Comparison of ENCODE assay signal across 25 cellular contexts in the genomic region with DNA sequence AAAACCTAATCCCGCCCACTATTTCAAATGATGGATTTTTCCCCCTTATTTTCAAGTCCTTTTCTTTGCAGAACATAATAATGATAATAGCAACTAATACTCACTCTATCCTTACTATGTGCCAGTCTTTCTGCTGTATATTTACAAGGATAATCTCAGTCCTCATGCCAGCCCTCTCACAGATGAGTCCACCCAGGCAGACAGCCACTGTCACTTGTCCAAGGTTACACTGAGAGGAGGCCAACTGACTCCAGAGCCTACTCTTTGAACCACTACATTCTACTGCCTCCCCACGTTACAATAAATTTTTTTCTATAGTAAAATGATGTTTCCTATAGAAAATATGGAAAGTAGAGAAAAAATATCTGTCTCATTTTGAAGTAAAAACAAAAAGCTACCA. TPM values are rescaled to one million over a fixed set of nuclear protein-coding genes. Genes with fewer than 3 reads are reported as not detected.
DNase-seq lines count a peak whose midpoint lies in the region; ATAC-seq and TF ChIP-seq lines count a peak whose summit lies in the region.
"Had no signal": no experiment of that assay in that cellular context is flagged by ENCODE, and none has a peak within 500 bp of the region (broad histone marks: within the 10 kb centered on the region; RNA-seq: fewer than 3 reads in every experiment).

No MANE protein-coding gene starts in this region.

- ATAC-seq in left ventricle myocardium superior: peak; percentile 73
- ATAC-seq in Right ventricle myocardium inferior: no peak
- peak; percentile 74 for ATAC-seq in left lobe of liver
- ATAC-seq: CD8-positive, alpha-beta T cell; GM23338 had no signal

- WGBS in adrenal gland, 4 donors: 70 to 78% (median 71%) methylated on average over 2 of the region's 2 CpGs
- 67% methylated on average over 2 of the region's 2 CpGs for WGBS in thymus

- no peak for TF ChIP-seq POLR2A in adrenal gland (IDR thresholded peaks at IDR 0.05)

- H3K4me3 ChIP-seq in adrenal gland: no peak overlapping the region
- no peak overlapping the region for H3K4me3 ChIP-seq in thymus (ENCODE audit: low read length)
- H3K4me3 ChIP-seq: BLaER1 treated with 17β-estradiol and CSF1 and Interleukin-3, amounts not matched to agents 10 nM and 100 nM; GM23338 had no signal

- H3K36me3 ChIP-seq in adrenal gland (replicated peaks in 1 of 2) (no peaks in the 10 kb centered on the region), thymus (ENCODE audit: control insufficient read depth, insufficient read depth) (no peaks in the 10 kb centered on the region)

- H3K27ac ChIP-seq in adrenal gland (no peak overlapping the region), thymus (ENCODE audit: low read depth) (peak overlapping the region; percentile 46)
- H3K27ac ChIP-seq: BLaER1 treated with 17β-estradiol and CSF1 and Interleukin-3, amounts not matched to agents 10 nM and 100 nM had no signal

- intact Hi-C loops in left ventricle myocardium superior (cut with micrococcal nuclease) (no loop called here), Right ventricle myocardium inferior (cut with DNase I) (no loop called here), adrenal gland (cut with DNase I) (no loop called here)

- TF ChIP-seq CTCF in adrenal gland (IDR thresholded peaks at IDR 0.05): no peak

- no peaks in the 10 kb centered on the region for H3K9me3 ChIP-seq in adrenal gland (replicated peaks in 1 of 3)
- no peaks in the 10 kb centered on the region for H3K9me3 ChIP-seq in thymus (ENCODE audit: control insufficient read depth)
- H3K9me3 ChIP-seq: SK-N-SH had no signal

- DNase-seq in left ventricle myocardium superior (no peak), Right ventricle myocardium inferior (ENCODE audit: missing footprints) (no peak), adrenal gland (peak in 6 of 7 donors; percentile 38 to 66 (median 60)), left lobe of liver (ENCODE audit: low spot score) (no peak), COLO668 (lab: John Stamatoyannopoulos, UW; ENCODE audit: unreplicated experiment) (no peak), cortex of kidney (lab: John Stamatoyannopoulos, UW) (no peak), EL (no peak)
- DNase-seq: CD8-positive, alpha-beta T cell; DMS 273 treated with DMSO at 0.1 percent for 48 hours; DMS79; H9; IMR-90; NCI-H1048; NCI-H1417 treated with DMSO at 0.1 percent for 48 hours; NCI-H1694 treated with DMSO at 0.1 percent for 48 hours; NCI-H2081 treated with DMSO at 0.1 percent for 48 hours; NCI-H2171; NCI-H226; NCI-H510A; NCI-H69; SK-N-SH; SW 1271 had no signal

- H3K4me1 ChIP-seq in adrenal gland (replicated peaks in 1 of 2): peaks cover 28 to 49% of the 10 kb centered on the region in 2 donors
- peaks cover 17% of the 10 kb centered on the region for H3K4me1 ChIP-seq in thymus (ENCODE audit: control insufficient read depth, insufficient read depth, low read length)

- H3K27me3 ChIP-seq in adrenal gland (no peaks in the 10 kb centered on the region), thymus (ENCODE audit: control insufficient read depth, insufficient read depth) (no peaks in the 10 kb centered on the region)
- H3K27me3 ChIP-seq: BLaER1 treated with 17β-estradiol and CSF1 and Interleukin-3, amounts not matched to agents 10 nM and 100 nM had no signal

RNA-seq across cellular contexts. Expression of gene ELOVL5, which starts 30.9 kb away (rescaled TPM):
- total RNA-seq in left ventricle myocardium superior: 21.2 TPM
- total RNA-seq in Right ventricle myocardium inferior: 28.0 TPM
- 100 to 1,000 TPM; 103 to 632 (median 161) TPM for total RNA-seq in adrenal gland
- polyA plus RNA-seq in adrenal gland: 1,000 to 10,000 TPM in 1 of 3 donors, 10 to 100 TPM in 2; 31.4 to 1,320 (median 33.3) TPM
- 54.4 TPM for total RNA-seq in left lobe of liver
- polyA plus RNA-seq in thymus: 62.8 TPM

Comparison
In these comparisons a context has a peak if more than half of its experiments do, and no peak if none do; other contexts are left out.
1. DNase-seq: peak in adrenal gland (6 of 7); none in left ventricle myocardium superior (single experiment), Right ventricle myocardium inferior (single experiment), left lobe of liver (single experiment), COLO668 (single experiment), cortex of kidney (single experiment) and EL (single experiment).